In genomic region chr1:31417148-31417547, GRCh38 we compare ENCODE assay signal across 31 cellular contexts. TPM values are rescaled to one million over a fixed set of nuclear protein-coding genes. Genes with fewer than 3 reads are reported as not detected.
DNase-seq lines count a peak whose midpoint lies in the region; FAIRE-seq and TF ChIP-seq lines count a peak whose summit lies in the region.
"Had no signal": no experiment of that assay in that cellular context is flagged by ENCODE, and none has a peak within 500 bp of the region (broad histone marks: within the 10 kb centered on the region; RNA-seq: fewer than 3 reads in every experiment).

No MANE protein-coding gene starts in this region.

- no peak overlapping the region for H3K18ac ChIP-seq in H1 (ENCODE audit: extremely low read depth, low read length)

- no peak overlapping the region for H2BK12ac ChIP-seq in H1 (ENCODE audit: low read depth, low read length)

- DNase-seq in RWPE1 (ENCODE audit: low spot score), result no peak
- DNase-seq in H1 (ENCODE audit: low read depth in 1 of 2, low spot score in 2 of 2), result no peak
- DNase-seq in neural crest cell (ENCODE audit: low read depth, low spot score), result no peak
- no peak for DNase-seq in Caco-2
- no peak for DNase-seq in NCI-H446 (lab: John Stamatoyannopoulos, UW)
- no peak for DNase-seq in NCI-H1092 (lab: John Stamatoyannopoulos, UW)
- no peak for DNase-seq in NCI-H1105 (lab: John Stamatoyannopoulos, UW)
- DNase-seq: activated CD4-positive, alpha-beta T cell treated with anti-CD3 and anti-CD28 coated beads for 48 hours; activated T-cell treated with anti-CD3 and anti-CD28 coated beads, Interleukin-2, amount 50 U/mL, for 24 hours; AML-193; brain microvascular endothelial cell; CD8-positive, alpha-beta memory T cell; HCEC 1CT; lower lobe of right lung; mucosa of descending colon; NCI-H146; NCI-H2107; NCI-H446 treated with DMSO at 0.1 percent for 48 hours; Right ventricle myocardium superior; stimulated activated naive CD4-positive, alpha-beta T cell treated with Interleukin-2 at 50 U/mL for 16 hours; T-helper 2 cell; testis had no signal

- H3K27me3 Mint-ChIP-seq in neural crest cell (ENCODE audit: low read depth), result peaks cover 6% of the 10 kb centered on the region
- no peaks in the 10 kb centered on the region for H3K27me3 Mint-ChIP-seq in Caco-2 (ENCODE audit: insufficient read depth, unreplicated experiment)

- H3K9me3 ChIP-seq in H1 (ENCODE audit: insufficient read depth in 2 of 2, low read depth in 1 of 2, low read length in 1 of 2), result no peaks in the 10 kb centered on the region
- no peaks in the 10 kb centered on the region for H3K9me3 ChIP-seq in Caco-2
- H3K9me3 ChIP-seq: adrenal gland, lower lobe of right lung, mucosa of descending colon, testis, vagina had no signal

- no TSS peak for BruUV-seq in Caco-2 (replicated peaks; lab: Mats Ljungman, UMichigan)

- H3K27me3 ChIP-seq in ACC112 (ENCODE audit: insufficient read depth, low read length) (no peaks in the 10 kb centered on the region), H1 (replicated peaks in 1 of 4; ENCODE audit: control insufficient read depth in 3 of 4, extremely low read depth in 1 of 4, insufficient read depth in 3 of 4, low read length in 3 of 4) (peaks cover 0 to under 1% (median 0%) of the 10 kb centered on the region in 4 experiments; a peak in 3 of 7 replicates), Caco-2 (replicated peaks; ENCODE audit: control insufficient read depth, insufficient read depth, low read length) (no peaks in the 10 kb centered on the region)
- H3K27me3 ChIP-seq: testis, vagina had no signal

- no peak overlapping the region for H2BK5ac ChIP-seq in H1 (ENCODE audit: low read depth, low read length)

- no peak overlapping the region for H3K14ac ChIP-seq in H1 (ENCODE audit: insufficient read length)

- H3K4ac ChIP-seq in H1 (replicated peaks; ENCODE audit: insufficient read length, low read depth, low read length), result no peak overlapping the region

- H3K4me1 Mint-ChIP-seq in neural crest cell (peaks cover 51% of the 10 kb centered on the region), Caco-2 (ENCODE audit: low read depth, unreplicated experiment) (peaks cover 4% of the 10 kb centered on the region)

- H3K56ac ChIP-seq in H1 (replicated peaks; ENCODE audit: insufficient read length, low read depth, low read length), result no peak overlapping the region

- H3K79me1 ChIP-seq in H1 (ENCODE audit: low read depth, low read length), result 0 out of 2 replicates have a peak, but pooled peaks cover 2% of the 10 kb centered on the region

- H3K4me1 ChIP-seq in ACC112 (ENCODE audit: control insufficient read depth, insufficient read depth, low read length, unreplicated experiment) (peaks cover 42% of the 10 kb centered on the region), H1 (replicated peaks in 1 of 4; ENCODE audit: control insufficient read depth in 3 of 4, insufficient read depth in 4 of 4, low read length in 3 of 4) (peaks cover 12 to 29% (median 14%) of the 10 kb centered on the region in 4 experiments), Caco-2 (peaks cover 6% of the 10 kb centered on the region; the same call in 1 of the 2 replicates)
- H3K4me1 ChIP-seq: vagina had no signal

- no peak for TF ChIP-seq POLR2A in H1 (IDR thresholded peaks at IDR 0.05; ENCODE audit: control extremely low read depth in 1 of 2, low read depth in 2 of 2, low read length in 2 of 2)

- no peak for TF ChIP-seq EP300 in H1 (IDR thresholded peaks at IDR 0.05; ENCODE audit: borderline replicate concordance in 1 of 2, low read depth in 2 of 2, low read length in 2 of 2)

- no peak overlapping the region for H4K5ac ChIP-seq in H1 (ENCODE audit: insufficient read length, low read depth, low read length)

- peak overlapping the region; percentile 53 for H3K4me3 Mint-ChIP-seq in neural crest cell
- H3K4me3 Mint-ChIP-seq in Caco-2 (ENCODE audit: unreplicated experiment), result no peak overlapping the region
- H3K4me3 Mint-ChIP-seq: activated T-cell treated with anti-CD3 and anti-CD28 coated beads, Interleukin-2, amount 50 U/mL, for 24 hours; natural killer cell treated with Interleukin-12 subunit alpha and Interleukin-12 subunit beta and Interleukin-15 and Interleukin-18, amount 100 ng/mL, for 72 hours had no signal

- H2BK20ac ChIP-seq in H1 (ENCODE audit: low read length), result no peak overlapping the region

- peaks cover 11% of the 10 kb centered on the region for H3K23me2 ChIP-seq in H1 (ENCODE audit: low read depth, low read length)

- H3K27ac ChIP-seq in ACC112 (ENCODE audit: low read depth, low read length) (0 out of 2 replicates have a peak overlapping the region, but pooled peaks have one; percentile 5), RWPE1 (peak overlapping the region; percentile 98), H1 (ENCODE audit: low read depth, low read length) (no peak overlapping the region)
- H3K27ac ChIP-seq: adrenal gland, brain microvascular endothelial cell, KMS-11, lower lobe of right lung, testis, vagina had no signal

- no peaks in the 10 kb centered on the region for H3K36me3 ChIP-seq in ACC112 (ENCODE audit: insufficient read depth, low read length)
- no peaks in the 10 kb centered on the region for H3K36me3 ChIP-seq in H1 (ENCODE audit: control insufficient read depth in 2 of 4, insufficient read depth in 4 of 4, low read length in 3 of 4)
- no peaks in the 10 kb centered on the region for H3K36me3 ChIP-seq in Caco-2 (ENCODE audit: control insufficient read depth, insufficient read depth, low read length)
- H3K36me3 ChIP-seq: adrenal gland, brain microvascular endothelial cell, lower lobe of right lung, vagina had no signal

- no peak for TF ChIP-seq CTCF in RWPE1 (conservative IDR thresholded peaks at IDR 0.05; ENCODE audit: low read depth)
- TF ChIP-seq CTCF in H1 (IDR thresholded peaks at IDR 0.05; ENCODE audit: control extremely low read depth in 1 of 3, insufficient read depth in 1 of 3, low read depth in 1 of 3, low read length in 3 of 3), result no peak
- TF ChIP-seq CTCF in neural crest cell (conservative IDR thresholded peaks at IDR 0.05), result no peak
- TF ChIP-seq CTCF in Caco-2 (IDR thresholded peaks at IDR 0.05; ENCODE audit: insufficient read depth in 1 of 2, low read depth in 1 of 2, low read length in 1 of 2, severe bottlenecking in 1 of 2, unreplicated experiment in 1 of 2), result no peak

- H3K4me2 ChIP-seq in H1 (ENCODE audit: insufficient read depth in 1 of 2, low read depth in 2 of 2, low read length in 2 of 2), result no peak overlapping the region
- H3K4me2 ChIP-seq: KMS-11 had no signal

- H2AK5ac ChIP-seq in H1 (ENCODE audit: low read depth, low read length), result no peak overlapping the region

- H3K9me3 Mint-ChIP-seq in neural crest cell, result no peaks in the 10 kb centered on the region
- no peaks in the 10 kb centered on the region for H3K9me3 Mint-ChIP-seq in Caco-2 (ENCODE audit: unreplicated experiment)
- H3K9me3 Mint-ChIP-seq: activated T-cell treated with anti-CD3 and anti-CD28 coated beads, Interleukin-2, amount 50 U/mL, for 24 hours; CD8-positive, alpha-beta memory T cell; natural killer cell treated with Interleukin-12 subunit alpha and Interleukin-12 subunit beta and Interleukin-15 and Interleukin-18, amount 100 ng/mL, for 72 hours had no signal

- no peak overlapping the region for H4K91ac ChIP-seq in H1 (replicated peaks; ENCODE audit: insufficient read length, low read length)

- H3K36me3 Mint-ChIP-seq in neural crest cell (ENCODE audit: low read depth) (no peaks in the 10 kb centered on the region), Caco-2 (ENCODE audit: insufficient read depth, unreplicated experiment) (no peaks in the 10 kb centered on the region)
- H3K36me3 Mint-ChIP-seq: CD8-positive, alpha-beta memory T cell had no signal

- no peak for FAIRE-seq in H1 (lab: Jason Lieb, UNC)
- FAIRE-seq: islet of Langerhans had no signal

- CTCF ChIA-PET in RWPE1 (lab: Yijun Ruan, JAX), result no interaction called here
- CTCF ChIA-PET in H1 (lab: Charles Lee; ENCODE audit: partially characterized antibody), result interaction anchor here (0.7 to 19.2 kb wide), 4 partner anchors 8 to 409 kb away, joined by 3 to 415 read pairs (median 3); no protein-coding TSS in a partner anchor
- CTCF ChIA-PET in Caco-2 (lab: Charles Lee), result no interaction called here

- 0 out of 7 replicates have a peak overlapping the region, but pooled peaks of 1 of the 4 experiments have one; percentile 13 for H3K9ac ChIP-seq in H1 (replicated peaks in 1 of 4; ENCODE audit: extremely low read depth in 1 of 4, low read depth in 3 of 4, low read length in 3 of 4)
- H3K9ac ChIP-seq: KMS-11 had no signal

- H3K4me3 ChIP-seq in ACC112 (ENCODE audit: low read depth, low read length) (no peak overlapping the region), H1 (ENCODE audit: extremely low read depth in 1 of 4, insufficient read depth in 2 of 4, low read depth in 3 of 4, low read length in 4 of 4) (no peak overlapping the region), Caco-2 (ENCODE audit: low read depth, low read length) (no peak overlapping the region)
- H3K4me3 ChIP-seq: adrenal gland, lower lobe of right lung, mucosa of descending colon, testis, vagina had no signal

- intact Hi-C loops in Caco-2 (cut with micrococcal nuclease; ENCODE audit: unreplicated experiment), result no loop called here

- no peak overlapping the region for H2BK15ac ChIP-seq in H1 (ENCODE audit: low read length)

- no peak overlapping the region for H4K8ac ChIP-seq in H1 (ENCODE audit: extremely low read depth, insufficient read depth, low read length)

- no peak overlapping the region for H2BK120ac ChIP-seq in H1 (replicated peaks; ENCODE audit: low read depth, low read length)

- 89% methylated on average over 3 of the region's 3 CpGs; no CpG with 5 or more reads in 1 of the 2 experiments for WGBS in H1 (ENCODE audit: extremely low coverage in 1 of 2, insufficient coverage in 1 of 2, insufficient read length in 1 of 2, insufficient replicate concordance in 2 of 2, low coverage in 1 of 2, low lambda C conversion rate in 2 of 2, missing lambda C conversion rate in 1 of 2), 2 experiments

- H4K20me1 ChIP-seq in H1 (replicated peaks in 1 of 2; ENCODE audit: control insufficient read depth in 1 of 2, insufficient read depth in 2 of 2, low read length in 2 of 2), result peaks cover 3 to 5% of the 10 kb centered on the region in 2 experiments

- no peak overlapping the region for H2AFZ ChIP-seq in ACC112 (ENCODE audit: low read length, unreplicated experiment)
- no peak overlapping the region for H2AFZ ChIP-seq in H1 (ENCODE audit: low read length)

- H3K79me2 ChIP-seq in ACC112 (ENCODE audit: control insufficient read depth, insufficient read depth, low read length, unreplicated experiment), result peaks cover 44% of the 10 kb centered on the region
- peaks cover 0 to 9% of the 10 kb centered on the region in 2 experiments; a peak in 1 of 4 replicates for H3K79me2 ChIP-seq in H1 (ENCODE audit: control insufficient read depth in 1 of 2, insufficient read depth in 2 of 2, low read length in 2 of 2)

- POLR2A ChIA-PET in RWPE1 (lab: Yijun Ruan, JAX; ENCODE audit: low non-redundant PET), result no interaction called here
- POLR2A ChIA-PET in H1 (lab: Charles Lee; ENCODE audit: partially characterized antibody), result interaction anchor here (1.3 to 1.9 kb wide), 2 partner anchors 10 to 11 kb away, joined by 3 to 5 read pairs; no protein-coding TSS in a partner anchor
- POLR2A ChIA-PET in Caco-2 (lab: Charles Lee), result no interaction called here

- no peak for TF ChIP-seq RAD21 in H1 (IDR thresholded peaks at IDR 0.05 in 1 of 2, conservative IDR thresholded peaks at IDR 0.05 in 1 of 2; ENCODE audit: low read depth in 2 of 2, low read length in 2 of 2)

- H3K23ac ChIP-seq in H1 (ENCODE audit: insufficient read length), result no peak overlapping the region

- H3K27ac Mint-ChIP-seq in neural crest cell (ENCODE audit: unreplicated experiment) (no peak overlapping the region), Caco-2 (ENCODE audit: unreplicated experiment) (no peak overlapping the region)
- H3K27ac Mint-ChIP-seq: activated T-cell treated with anti-CD3 and anti-CD28 coated beads, Interleukin-2, amount 50 U/mL, for 24 hours; natural killer cell treated with Interleukin-12 subunit alpha and Interleukin-12 subunit beta and Interleukin-15 and Interleukin-18, amount 100 ng/mL, for 72 hours had no signal

RNA-seq across cellular contexts. Expression of gene SERINC2, which starts 4.1 kb away (rescaled TPM):
- total RNA-seq in H1 (2021; fragmentation: NEBNext Ultra II Directional; extraction: Animal tissue kit (Norgen Biotek cat#: 25700)), result 30.8 and 31.4 TPM in 2 replicates
- polyA plus RNA-seq in H1 (2011; rRNA removed), result 60.0 and 97.0 TPM in 2 replicates
- 36.3 TPM for polyA plus RNA-seq in H1 (2011; cell fraction: cytosol; rRNA removed)
- 49.8 TPM for polyA plus RNA-seq in H1 (2011; cell fraction: nucleus; rRNA removed)
- 18.5 to 44.5 TPM (median 39.0 TPM) in 4 replicates for polyA plus RNA-seq in H1 (2012, experiment 1 of 2)
- polyA plus RNA-seq in H1 (2012, experiment 2 of 2), result 28.2 TPM
- 40.3 TPM for polyA plus RNA-seq in H1 (2013, experiment 1 of 2)
- polyA plus RNA-seq in H1 (2013, experiment 2 of 2), result 43.1 TPM
- 16.9 and 18.9 TPM in 2 replicates for polyA minus RNA-seq in H1 (2011; rRNA and poly(A)+ RNA removed)
- 25.8 TPM for polyA minus RNA-seq in H1 (2011; cell fraction: cytosol; rRNA and poly(A)+ RNA removed)
- polyA minus RNA-seq in H1 (2011; cell fraction: nucleus; rRNA and poly(A)+ RNA removed), result 14.2 TPM
- total RNA-seq in neural crest cell (20.4 and 21.4 TPM in 2 replicates), Caco-2 (2022) (29.5 and 30.0 TPM in 2 replicates)
- polyA plus RNA-seq: CD8-positive, alpha-beta memory T cell had no signal

RNA-seq across cellular contexts. Expression of gene FABP3, which starts 44.3 kb away (rescaled TPM):
- 31.4 and 34.8 TPM in 2 replicates for total RNA-seq in H1 (2021; fragmentation: NEBNext Ultra II Directional; extraction: Animal tissue kit (Norgen Biotek cat#: 25700))
- polyA plus RNA-seq in H1 (2011; rRNA removed), result 29.5 and 43.9 TPM in 2 replicates
- 46.1 TPM for polyA plus RNA-seq in H1 (2011; cell fraction: cytosol; rRNA removed)
- polyA plus RNA-seq in H1 (2011; cell fraction: nucleus; rRNA removed), result 32.9 TPM
- 51.7 to 65.2 TPM (median 58.2 TPM) in 4 replicates for polyA plus RNA-seq in H1 (2012, experiment 1 of 2)
- 15.5 TPM for polyA plus RNA-seq in H1 (2012, experiment 2 of 2)
- polyA plus RNA-seq in H1 (2013, experiment 1 of 2), result 20.4 TPM
- polyA plus RNA-seq in H1 (2013, experiment 2 of 2), result 21.3 TPM
- 58.1 and 66.4 TPM in 2 replicates for polyA minus RNA-seq in H1 (2011; rRNA and poly(A)+ RNA removed)
- polyA minus RNA-seq in H1 (2011; cell fraction: cytosol; rRNA and poly(A)+ RNA removed), result 20.0 TPM
- 15.2 TPM for polyA minus RNA-seq in H1 (2011; cell fraction: nucleus; rRNA and poly(A)+ RNA removed)
- total RNA-seq in neural crest cell, result 13.6 and 14.0 TPM in 2 replicates
- total RNA-seq in Caco-2 (2022), result 12.1 and 13.0 TPM in 2 replicates
- total RNA-seq: activated CD8-positive, alpha-beta memory T cell treated with anti-CD3 and anti-CD28 coated beads for 36 hours; CD8-positive, alpha-beta memory T cell; G401; natural killer cell treated with Interleukin-12 subunit alpha and Interleukin-12 subunit beta and Interleukin-15 and Interleukin-18, amount 100 ng/mL, for 72 hours; OCI-LY7 had no signal
- polyA plus RNA-seq: CD8-positive, alpha-beta memory T cell had no signal
